Comparison of ENCODE assay signal across 9 cellular contexts in genomic region chr3:100269410-100270217, GRCh38. TPM values are rescaled to one million over a fixed set of nuclear protein-coding genes. Genes with fewer than 3 reads are reported as not detected.
DNase-seq lines count a peak whose midpoint lies in the region; ATAC-seq and TF ChIP-seq lines count a peak whose summit lies in the region.
"Had no signal": no experiment of that assay in that cellular context is flagged by ENCODE, and none has a peak within 500 bp of the region (broad histone marks: within the 10 kb centered on the region; RNA-seq: fewer than 3 reads in every experiment).

No MANE protein-coding gene starts in this region.

- H3K9me3 ChIP-seq in HEK293 (ENCODE audit: control insufficient read depth, insufficient read depth, low read depth, low read length) (no peaks in the 10 kb centered on the region), colonic mucosa (no peaks in the 10 kb centered on the region)

- no peak overlapping the region for H3K4me3 Mint-ChIP-seq in osteocyte (ENCODE audit: unreplicated experiment)

- H3K36me3 ChIP-seq in HEK293 (ENCODE audit: control insufficient read depth in 2 of 2, insufficient read depth in 1 of 2, low read length in 2 of 2) (no peaks in the 10 kb centered on the region), colonic mucosa (no peaks in the 10 kb centered on the region)

- TF ChIP-seq CTCF in AG09319 (IDR thresholded peaks at IDR 0.05; ENCODE audit: low read depth, low read length), result no peak
- TF ChIP-seq CTCF in HEK293 (tag by site-specific recombination; IDR thresholded peaks at IDR 0.05), result no peak
- TF ChIP-seq CTCF in osteocyte (IDR thresholded peaks at IDR 0.05), result no peak
- TF ChIP-seq CTCF in colonic mucosa (IDR thresholded peaks at IDR 0.05), result no peak

- H3K4me1 Mint-ChIP-seq in osteocyte (ENCODE audit: unreplicated experiment), result peaks cover 15% of the 10 kb centered on the region

- ATAC-seq in GM21576 (IDR thresholded peaks at IDR 0.05; ENCODE audit: unreplicated experiment), result no peak

- H3K4me1 ChIP-seq in HEK293 (ENCODE audit: control insufficient read depth, insufficient read depth, low read length) (peaks cover 10% of the 10 kb centered on the region; the same call in 1 of the 2 replicates), colonic mucosa (no peaks in the 10 kb centered on the region)

- intact Hi-C loops in colonic mucosa (cut with DNase I), result no loop called here

- no peaks in the 10 kb centered on the region for H3K36me3 Mint-ChIP-seq in osteocyte (ENCODE audit: unreplicated experiment)

- DNase-seq in AG09319 (ENCODE audit: extremely low read depth, low read depth) (peak; percentile 81), SW480 (ENCODE audit: low spot score) (peak; percentile 53), foreskin melanocyte (peak; percentile 91), medulla oblongata (ENCODE audit: extremely low spot score) (no peak), osteocyte (ENCODE audit: extremely low spot score, unreplicated experiment) (no peak), colonic mucosa (no peak)
- DNase-seq: activated CD8-positive, alpha-beta memory T cell treated with anti-CD3 and anti-CD28 coated beads, Interleukin-2, amount 50 U/mL, for 48 hours had no signal

- no peaks in the 10 kb centered on the region for H3K27me3 Mint-ChIP-seq in osteocyte (ENCODE audit: unreplicated experiment)

- CTCF ChIA-PET in HEK293 (lab: Yijun Ruan, JAX), result no interaction called here

- H3K27ac Mint-ChIP-seq in osteocyte (ENCODE audit: unreplicated experiment), result no peak overlapping the region

- H3K9me3 Mint-ChIP-seq in osteocyte (ENCODE audit: unreplicated experiment), result no peaks in the 10 kb centered on the region

- POLR2A ChIA-PET in HEK293 (lab: Yijun Ruan, JAX), result interaction anchor here (0.9 to 1.2 kb wide), 2 partner anchors 9 kb away, joined by 3 to 7 read pairs; partner anchors contain the start of gene TBC1D23

- no peaks in the 10 kb centered on the region for H3K27me3 ChIP-seq in colonic mucosa

- H3K9ac ChIP-seq in colonic mucosa (ENCODE audit: low read depth in 2 of 2, low read length in 2 of 2), result no peak overlapping the region

- H3K27ac ChIP-seq in HEK293 (ENCODE audit: extremely low read depth, low read depth, low read length) (no peak overlapping the region), colonic mucosa (no peak overlapping the region)

- H3K4me3 ChIP-seq in HEK293 (ENCODE audit: low read depth, low read length) (no peak overlapping the region), colonic mucosa (no peak overlapping the region)

TF ChIP-seq in HEK293, 187 proteins besides CTCF, POLR2A, EP300 and RAD21 (continues in another document):
- TF ChIP-seq ZNF830 (tag by site-specific recombination; IDR thresholded peaks at IDR 0.05; ENCODE audit: low read depth) (no peak), KLF10 (tag by site-specific recombination; IDR thresholded peaks at IDR 0.05) (peak; percentile 34; the same call in 1 of the 2 replicates), ZNF555 (tag by site-specific recombination; conservative IDR thresholded peaks at IDR 0.05) (no peak), ZNF791 (tag by site-specific recombination; IDR thresholded peaks at IDR 0.05) (no peak), ZNF10 (tag by site-specific recombination; IDR thresholded peaks at IDR 0.05) (peak; percentile 58; the same call in 1 of the 2 replicates), ZNF843 (tag by site-specific recombination; IDR thresholded peaks at IDR 0.05) (no peak), ZNF768 (tag by site-specific recombination; IDR thresholded peaks at IDR 0.05) (no peak), ZNF670 (tag by site-specific recombination; IDR thresholded peaks at IDR 0.05; ENCODE audit: low read depth) (no peak), ZBTB7A (tag by site-specific recombination; IDR thresholded peaks at IDR 0.05; ENCODE audit: low read depth) (no peak), ZSCAN16 (tag by site-specific recombination; IDR thresholded peaks at IDR 0.05) (no peak), PRDM10 (tag by site-specific recombination; IDR thresholded peaks at IDR 0.05) (no peak), ZNF23 (tag by site-specific recombination; IDR thresholded peaks at IDR 0.05; ENCODE audit: borderline replicate concordance) (no peak), ZNF132 (tag by site-specific recombination; IDR thresholded peaks at IDR 0.05; ENCODE audit: borderline replicate concordance) (no peak), YY1 (tag by site-specific recombination; IDR thresholded peaks at IDR 0.05) (no peak), ZNF266 (tag by site-specific recombination; IDR thresholded peaks at IDR 0.05; ENCODE audit: low read depth) (no peak), ZNF391 (tag by site-specific recombination; IDR thresholded peaks at IDR 0.05; ENCODE audit: borderline replicate concordance, low read depth) (no peak), ZNF654 (tag by site-specific recombination; IDR thresholded peaks at IDR 0.05; ENCODE audit: low read depth) (no peak), ZNF366 (tag by site-specific recombination; conservative IDR thresholded peaks at IDR 0.05) (peak; percentile 66)
- TF ChIP-seq, protein P1, sequence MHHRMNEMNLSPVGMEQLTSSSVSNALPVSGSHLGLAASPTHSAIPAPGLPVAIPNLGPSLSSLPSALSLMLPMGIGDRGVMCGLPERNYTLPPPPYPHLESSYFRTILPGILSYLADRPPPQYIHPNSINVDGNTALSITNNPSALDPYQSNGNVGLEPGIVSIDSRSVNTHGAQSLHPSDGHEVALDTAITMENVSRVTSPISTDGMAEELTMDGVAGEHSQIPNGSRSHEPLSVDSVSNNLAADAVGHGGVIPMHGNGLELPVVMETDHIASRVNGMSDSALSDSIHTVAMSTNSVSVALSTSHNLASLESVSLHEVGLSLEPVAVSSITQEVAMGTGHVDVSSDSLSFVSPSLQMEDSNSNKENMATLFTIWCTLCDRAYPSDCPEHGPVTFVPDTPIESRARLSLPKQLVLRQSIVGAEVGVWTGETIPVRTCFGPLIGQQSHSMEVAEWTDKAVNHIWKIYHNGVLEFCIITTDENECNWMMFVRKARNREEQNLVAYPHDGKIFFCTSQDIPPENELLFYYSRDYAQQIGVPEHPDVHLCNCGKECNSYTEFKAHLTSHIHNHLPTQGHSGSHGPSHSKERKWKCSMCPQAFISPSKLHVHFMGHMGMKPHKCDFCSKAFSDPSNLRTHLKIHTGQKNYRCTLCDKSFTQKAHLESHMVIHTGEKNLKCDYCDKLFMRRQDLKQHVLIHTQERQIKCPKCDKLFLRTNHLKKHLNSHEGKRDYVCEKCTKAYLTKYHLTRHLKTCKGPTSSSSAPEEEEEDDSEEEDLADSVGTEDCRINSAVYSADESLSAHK (tag by site-specific recombination; IDR thresholded peaks at IDR 0.05), result peak; percentile 90
- TF ChIP-seq, protein P2, sequence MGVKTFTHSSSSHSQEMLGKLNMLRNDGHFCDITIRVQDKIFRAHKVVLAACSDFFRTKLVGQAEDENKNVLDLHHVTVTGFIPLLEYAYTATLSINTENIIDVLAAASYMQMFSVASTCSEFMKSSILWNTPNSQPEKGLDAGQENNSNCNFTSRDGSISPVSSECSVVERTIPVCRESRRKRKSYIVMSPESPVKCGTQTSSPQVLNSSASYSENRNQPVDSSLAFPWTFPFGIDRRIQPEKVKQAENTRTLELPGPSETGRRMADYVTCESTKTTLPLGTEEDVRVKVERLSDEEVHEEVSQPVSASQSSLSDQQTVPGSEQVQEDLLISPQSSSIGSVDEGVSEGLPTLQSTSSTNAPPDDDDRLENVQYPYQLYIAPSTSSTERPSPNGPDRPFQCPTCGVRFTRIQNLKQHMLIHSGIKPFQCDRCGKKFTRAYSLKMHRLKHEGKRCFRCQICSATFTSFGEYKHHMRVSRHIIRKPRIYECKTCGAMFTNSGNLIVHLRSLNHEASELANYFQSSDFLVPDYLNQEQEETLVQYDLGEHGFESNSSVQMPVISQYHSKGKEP (tag by site-specific recombination; IDR thresholded peaks at IDR 0.05), result peak; percentile 52; the same call in 1 of the 2 replicates
- TF ChIP-seq, protein P3, sequence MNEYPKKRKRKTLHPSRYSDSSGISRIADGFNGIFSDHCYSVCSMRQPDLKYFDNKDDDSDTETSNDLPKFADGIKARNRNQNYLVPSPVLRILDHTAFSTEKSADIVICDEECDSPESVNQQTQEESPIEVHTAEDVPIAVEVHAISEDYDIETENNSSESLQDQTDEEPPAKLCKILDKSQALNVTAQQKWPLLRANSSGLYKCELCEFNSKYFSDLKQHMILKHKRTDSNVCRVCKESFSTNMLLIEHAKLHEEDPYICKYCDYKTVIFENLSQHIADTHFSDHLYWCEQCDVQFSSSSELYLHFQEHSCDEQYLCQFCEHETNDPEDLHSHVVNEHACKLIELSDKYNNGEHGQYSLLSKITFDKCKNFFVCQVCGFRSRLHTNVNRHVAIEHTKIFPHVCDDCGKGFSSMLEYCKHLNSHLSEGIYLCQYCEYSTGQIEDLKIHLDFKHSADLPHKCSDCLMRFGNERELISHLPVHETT (tag by site-specific recombination; IDR thresholded peaks at IDR 0.05), result no peak; the same call in 1 of the 2 replicates

RNA-seq across cellular contexts. Expression of gene TBC1D23, which starts 8.8 kb away (rescaled TPM):
- 35.3 and 38.9 TPM in 2 replicates for total RNA-seq in osteocyte
- total RNA-seq in colonic mucosa, result 10 to 100 TPM; 35.6 to 58.2 TPM

Comparison
In these comparisons a context has a peak if more than half of its experiments do, and no peak if none do; other contexts are left out.
1. DNase-seq: peak in AG09319 (single experiment), SW480 (single experiment) and foreskin melanocyte (single experiment); none in medulla oblongata (single experiment), osteocyte (single experiment) and colonic mucosa (single experiment).